In genomic region chr4:25310066-25310824, GRCh38 we compare ENCODE assay signal across 9 cellular contexts. TPM values are rescaled to one million over a fixed set of nuclear protein-coding genes. Genes with fewer than 3 reads are reported as not detected.
DNase-seq lines count a peak whose midpoint lies in the region; ATAC-seq, FAIRE-seq and TF ChIP-seq lines count a peak whose summit lies in the region.
"Had no signal": no experiment of that assay in that cellular context is flagged by ENCODE, and none has a peak within 500 bp of the region (broad histone marks: within the 10 kb centered on the region; RNA-seq: fewer than 3 reads in every experiment).

No MANE protein-coding gene starts in this region.

- intact Hi-C loops in spleen (cut with DNase I; ENCODE audit: low total_unique reads) (loop anchor here (5.0 to 10.0 kb wide), 2 partner anchors 75 to 148 kb away; partner anchors contain the start of genes PI4K2B and SEPSECS), pancreas (cut with DNase I) (no loop called here), posterior vena cava (cut with DNase I) (no loop called here)

- FAIRE-seq in small intestine (lab: Jason Lieb, UNC) (no peak), pancreas (lab: Jason Lieb, UNC) (no peak)

- peak; percentile 26 to 71 for DNase-seq in NOMO-1 (lab: John Stamatoyannopoulos, UW; ENCODE audit: unreplicated experiment in 2 of 2)
- no peak for DNase-seq in spleen
- no peak for DNase-seq in DMS153 treated with DMSO at 0.1 percent for 48 hours (lab: John Stamatoyannopoulos, UW; ENCODE audit: unreplicated experiment)
- DNase-seq in small intestine = no peak
- DNase-seq in pancreas = no peak
- no peak for DNase-seq in posterior vena cava (ENCODE audit: low spot score)
- DNase-seq: SW 1271 had no signal

- H3K4me1 ChIP-seq in spleen (peaks cover 0 to 44% (median 21%) of the 10 kb centered on the region in 6 donors), small intestine (ENCODE audit: control insufficient read depth in 2 of 2, insufficient read depth in 1 of 2, low read depth in 1 of 2, low read length in 1 of 2) (no peaks in the 10 kb centered on the region), pancreas (peaks cover 0 to 7% (median 4%) of the 10 kb centered on the region in 3 donors)

- TF ChIP-seq CTCF in spleen (IDR thresholded peaks at IDR 0.05 in 8 of 11, conservative IDR thresholded peaks at IDR 0.05 in 3 of 11) (no peak), pancreas (IDR thresholded peaks at IDR 0.05) (no peak)

- H3K27me3 ChIP-seq in spleen (replicated peaks in 1 of 7) (peaks cover 0 to 10% (median 0%) of the 10 kb centered on the region in 7 donors), small intestine (ENCODE audit: control insufficient read depth in 2 of 2, insufficient read depth in 2 of 2, low read length in 2 of 2) (no peaks in the 10 kb centered on the region), pancreas (no peaks in the 10 kb centered on the region)

- H3K9me3 ChIP-seq in spleen (no peaks in the 10 kb centered on the region), small intestine (ENCODE audit: control insufficient read depth, low read depth) (no peaks in the 10 kb centered on the region), pancreas (no peaks in the 10 kb centered on the region)

- ATAC-seq in GM19328 (IDR thresholded peaks at IDR 0.05; ENCODE audit: unreplicated experiment) (peak; percentile 54), HG02938 (IDR thresholded peaks at IDR 0.05; ENCODE audit: unreplicated experiment) (peak; percentile 45), pancreas (no peak)

- H3K27ac ChIP-seq in spleen (peak overlapping the region in 7 of 8 donors; percentile 6 to 67 (median 51)), small intestine (ENCODE audit: low read depth in 1 of 2, low read length in 1 of 2) (peak overlapping the region in 1 of 2 donors; percentile 36), pancreas (no peak overlapping the region)

- no peak for TF ChIP-seq POLR2A in spleen (IDR thresholded peaks at IDR 0.05)

- 67 to 75% (median 71%) methylated on average over 4 of the region's 4 CpGs for WGBS in spleen, 5 donors
- 55 to 63% (median 58%) methylated on average over 4 of the region's 4 CpGs for WGBS in small intestine, 3 donors
- 85 to 90% methylated on average over 4 of the region's 4 CpGs for WGBS in pancreas, 2 donors

- H3K36me3 ChIP-seq in spleen (peaks cover 0 to 7% (median 4%) of the 10 kb centered on the region in 6 donors), small intestine (ENCODE audit: control insufficient read depth in 2 of 2, insufficient read depth in 2 of 2, low read length in 2 of 2) (no peaks in the 10 kb centered on the region), pancreas (no peaks in the 10 kb centered on the region)

- no peak overlapping the region for H3K4me3 ChIP-seq in spleen
- H3K4me3 ChIP-seq in small intestine (ENCODE audit: low read depth in 1 of 2, low read length in 2 of 2) = no peak overlapping the region
- H3K4me3 ChIP-seq in pancreas = no peak overlapping the region

RNA-seq across cellular contexts. Expression of gene ZCCHC4, which starts 2.3 kb away (rescaled TPM):
- total RNA-seq in spleen (10 to 100 TPM; 10.5 to 14.7 (median 13.2) TPM), pancreas (1 to 10 TPM; 2.2 to 6.6 (median 3.3) TPM), posterior vena cava (1 to 10 TPM; 8.6 to 9.7 TPM)
- polyA plus RNA-seq in spleen (1 to 10 TPM; 5.6 to 6.0 (median 5.9) TPM), small intestine (1 to 10 TPM; 3.5 to 5.0 (median 4.0) TPM), pancreas (1 to 10 TPM; 3.2 to 4.3 TPM)

Comparison
In these comparisons a context has a peak if more than half of its experiments do, and no peak if none do; other contexts are left out.
1. ATAC-seq: peak in GM19328 (single experiment) and HG02938 (single experiment); none in pancreas (0 of 4).
2. DNase-seq: peak in NOMO-1 (2 of 2); none in spleen (single experiment), DMS153 treated with DMSO at 0.1 percent for 48 hours (single experiment), small intestine (single experiment), pancreas (0 of 6) and posterior vena cava (single experiment).
3. H3K27ac ChIP-seq: peak in spleen (7 of 8); none in pancreas (0 of 4).